Comparison of ENCODE assay signal across 1 cellular context in the genomic region with DNA sequence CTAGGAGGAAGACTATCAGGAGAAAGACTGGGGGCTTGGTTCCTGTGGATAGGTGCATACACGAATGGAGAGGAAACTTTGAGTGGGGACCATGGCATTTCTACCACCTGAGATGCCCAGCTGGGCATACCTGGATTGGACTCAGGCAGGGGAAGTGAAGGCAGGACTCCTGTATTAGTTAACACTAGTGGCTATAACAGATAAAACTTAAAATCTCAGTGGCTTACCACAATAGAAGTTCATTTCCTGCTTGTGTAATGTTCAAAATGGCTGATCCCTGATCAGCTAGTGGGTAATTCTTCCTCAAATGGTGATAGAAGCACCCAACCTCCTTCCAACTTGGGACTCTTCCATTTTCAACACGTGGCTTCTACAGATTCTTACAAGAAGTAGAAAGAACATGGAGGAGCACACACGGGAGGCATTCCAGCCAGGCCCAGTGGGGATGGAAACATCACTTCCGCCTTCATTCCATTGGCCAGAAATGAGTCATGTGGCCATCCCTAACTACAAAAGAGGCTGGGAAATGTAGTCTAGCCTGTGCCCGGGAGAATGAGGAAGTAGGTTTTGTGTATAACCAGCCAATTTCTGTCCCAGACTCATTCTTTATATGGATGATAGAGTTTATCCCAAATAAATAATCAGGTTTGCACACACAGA.
TF ChIP-seq lines count a peak whose summit lies in the region.

No MANE protein-coding gene starts in this region.

TF ChIP-seq in GM12878, 131 proteins besides CTCF, POLR2A, EP300 and RAD21 (continued from another document and continues in another):
- TF ChIP-seq, protein P1, sequence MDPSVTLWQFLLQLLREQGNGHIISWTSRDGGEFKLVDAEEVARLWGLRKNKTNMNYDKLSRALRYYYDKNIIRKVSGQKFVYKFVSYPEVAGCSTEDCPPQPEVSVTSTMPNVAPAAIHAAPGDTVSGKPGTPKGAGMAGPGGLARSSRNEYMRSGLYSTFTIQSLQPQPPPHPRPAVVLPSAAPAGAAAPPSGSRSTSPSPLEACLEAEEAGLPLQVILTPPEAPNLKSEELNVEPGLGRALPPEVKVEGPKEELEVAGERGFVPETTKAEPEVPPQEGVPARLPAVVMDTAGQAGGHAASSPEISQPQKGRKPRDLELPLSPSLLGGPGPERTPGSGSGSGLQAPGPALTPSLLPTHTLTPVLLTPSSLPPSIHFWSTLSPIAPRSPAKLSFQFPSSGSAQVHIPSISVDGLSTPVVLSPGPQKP (IDR thresholded peaks at IDR 0.05; ENCODE audit: low read depth, low read length): no peak
- TF ChIP-seq SMARCA5 (IDR thresholded peaks at IDR 0.05): no peak
- no peak for TF ChIP-seq TCF7 (IDR thresholded peaks at IDR 0.05; ENCODE audit: borderline replicate concordance)
- TF ChIP-seq, protein P2, sequence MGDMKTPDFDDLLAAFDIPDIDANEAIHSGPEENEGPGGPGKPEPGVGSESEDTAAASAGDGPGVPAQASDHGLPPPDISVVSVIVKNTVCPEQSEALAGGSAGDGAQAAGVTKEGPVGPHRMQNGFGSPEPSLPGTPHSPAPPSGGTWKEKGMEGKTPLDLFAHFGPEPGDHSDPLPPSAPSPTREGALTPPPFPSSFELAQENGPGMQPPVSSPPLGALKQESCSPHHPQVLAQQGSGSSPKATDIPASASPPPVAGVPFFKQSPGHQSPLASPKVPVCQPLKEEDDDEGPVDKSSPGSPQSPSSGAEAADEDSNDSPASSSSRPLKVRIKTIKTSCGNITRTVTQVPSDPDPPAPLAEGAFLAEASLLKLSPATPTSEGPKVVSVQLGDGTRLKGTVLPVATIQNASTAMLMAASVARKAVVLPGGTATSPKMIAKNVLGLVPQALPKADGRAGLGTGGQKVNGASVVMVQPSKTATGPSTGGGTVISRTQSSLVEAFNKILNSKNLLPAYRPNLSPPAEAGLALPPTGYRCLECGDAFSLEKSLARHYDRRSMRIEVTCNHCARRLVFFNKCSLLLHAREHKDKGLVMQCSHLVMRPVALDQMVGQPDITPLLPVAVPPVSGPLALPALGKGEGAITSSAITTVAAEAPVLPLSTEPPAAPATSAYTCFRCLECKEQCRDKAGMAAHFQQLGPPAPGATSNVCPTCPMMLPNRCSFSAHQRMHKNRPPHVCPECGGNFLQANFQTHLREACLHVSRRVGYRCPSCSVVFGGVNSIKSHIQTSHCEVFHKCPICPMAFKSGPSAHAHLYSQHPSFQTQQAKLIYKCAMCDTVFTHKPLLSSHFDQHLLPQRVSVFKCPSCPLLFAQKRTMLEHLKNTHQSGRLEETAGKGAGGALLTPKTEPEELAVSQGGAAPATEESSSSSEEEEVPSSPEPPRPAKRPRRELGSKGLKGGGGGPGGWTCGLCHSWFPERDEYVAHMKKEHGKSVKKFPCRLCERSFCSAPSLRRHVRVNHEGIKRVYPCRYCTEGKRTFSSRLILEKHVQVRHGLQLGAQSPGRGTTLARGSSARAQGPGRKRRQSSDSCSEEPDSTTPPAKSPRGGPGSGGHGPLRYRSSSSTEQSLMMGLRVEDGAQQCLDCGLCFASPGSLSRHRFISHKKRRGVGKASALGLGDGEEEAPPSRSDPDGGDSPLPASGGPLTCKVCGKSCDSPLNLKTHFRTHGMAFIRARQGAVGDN (IDR thresholded peaks at IDR 0.05): no peak
- TF ChIP-seq IKZF2 (IDR thresholded peaks at IDR 0.05): no peak
- no peak for TF ChIP-seq ZSCAN29 (IDR thresholded peaks at IDR 0.05)
- TF ChIP-seq CEBPB (IDR thresholded peaks at IDR 0.05; ENCODE audit: borderline replicate concordance in 1 of 2, low read depth in 2 of 2, low read length in 2 of 2): no peak
- TF ChIP-seq, protein P3, sequence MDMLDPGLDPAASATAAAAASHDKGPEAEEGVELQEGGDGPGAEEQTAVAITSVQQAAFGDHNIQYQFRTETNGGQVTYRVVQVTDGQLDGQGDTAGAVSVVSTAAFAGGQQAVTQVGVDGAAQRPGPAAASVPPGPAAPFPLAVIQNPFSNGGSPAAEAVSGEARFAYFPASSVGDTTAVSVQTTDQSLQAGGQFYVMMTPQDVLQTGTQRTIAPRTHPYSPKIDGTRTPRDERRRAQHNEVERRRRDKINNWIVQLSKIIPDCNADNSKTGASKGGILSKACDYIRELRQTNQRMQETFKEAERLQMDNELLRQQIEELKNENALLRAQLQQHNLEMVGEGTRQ (IDR thresholded peaks at IDR 0.05; ENCODE audit: borderline replicate concordance, low read depth, low read length): peak; percentile 69
- TF ChIP-seq JUNB (IDR thresholded peaks at IDR 0.05): no peak
- no peak for TF ChIP-seq HDAC6 (IDR thresholded peaks at IDR 0.05; ENCODE audit: unreplicated experiment)
- TF ChIP-seq ZNF207 (IDR thresholded peaks at IDR 0.05; ENCODE audit: borderline replicate concordance): no peak
- TF ChIP-seq ZBED1 (IDR thresholded peaks at IDR 0.05; ENCODE audit: borderline replicate concordance): no peak
- TF ChIP-seq TARDBP (IDR thresholded peaks at IDR 0.05; ENCODE audit: borderline replicate concordance): no peak
- no peak for TF ChIP-seq CBX3 (IDR thresholded peaks at IDR 0.05; ENCODE audit: borderline replicate concordance, low read depth)
- TF ChIP-seq, protein P4, sequence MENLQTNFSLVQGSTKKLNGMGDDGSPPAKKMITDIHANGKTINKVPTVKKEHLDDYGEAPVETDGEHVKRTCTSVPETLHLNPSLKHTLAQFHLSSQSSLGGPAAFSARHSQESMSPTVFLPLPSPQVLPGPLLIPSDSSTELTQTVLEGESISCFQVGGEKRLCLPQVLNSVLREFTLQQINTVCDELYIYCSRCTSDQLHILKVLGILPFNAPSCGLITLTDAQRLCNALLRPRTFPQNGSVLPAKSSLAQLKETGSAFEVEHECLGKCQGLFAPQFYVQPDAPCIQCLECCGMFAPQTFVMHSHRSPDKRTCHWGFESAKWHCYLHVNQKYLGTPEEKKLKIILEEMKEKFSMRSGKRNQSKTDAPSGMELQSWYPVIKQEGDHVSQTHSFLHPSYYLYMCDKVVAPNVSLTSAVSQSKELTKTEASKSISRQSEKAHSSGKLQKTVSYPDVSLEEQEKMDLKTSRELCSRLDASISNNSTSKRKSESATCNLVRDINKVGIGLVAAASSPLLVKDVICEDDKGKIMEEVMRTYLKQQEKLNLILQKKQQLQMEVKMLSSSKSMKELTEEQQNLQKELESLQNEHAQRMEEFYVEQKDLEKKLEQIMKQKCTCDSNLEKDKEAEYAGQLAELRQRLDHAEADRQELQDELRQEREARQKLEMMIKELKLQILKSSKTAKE (IDR thresholded peaks at IDR 0.05; ENCODE audit: low read depth, poor library complexity, severe bottlenecking): no peak
- peak; percentile 29 for TF ChIP-seq KLF5 (IDR thresholded peaks at IDR 0.05; ENCODE audit: partially characterized antibody)
- TF ChIP-seq RB1 (IDR thresholded peaks at IDR 0.05; ENCODE audit: borderline replicate concordance): no peak
- no peak for TF ChIP-seq TCF12 (IDR thresholded peaks at IDR 0.05; ENCODE audit: low read depth, low read length)
- TF ChIP-seq, protein P5, sequence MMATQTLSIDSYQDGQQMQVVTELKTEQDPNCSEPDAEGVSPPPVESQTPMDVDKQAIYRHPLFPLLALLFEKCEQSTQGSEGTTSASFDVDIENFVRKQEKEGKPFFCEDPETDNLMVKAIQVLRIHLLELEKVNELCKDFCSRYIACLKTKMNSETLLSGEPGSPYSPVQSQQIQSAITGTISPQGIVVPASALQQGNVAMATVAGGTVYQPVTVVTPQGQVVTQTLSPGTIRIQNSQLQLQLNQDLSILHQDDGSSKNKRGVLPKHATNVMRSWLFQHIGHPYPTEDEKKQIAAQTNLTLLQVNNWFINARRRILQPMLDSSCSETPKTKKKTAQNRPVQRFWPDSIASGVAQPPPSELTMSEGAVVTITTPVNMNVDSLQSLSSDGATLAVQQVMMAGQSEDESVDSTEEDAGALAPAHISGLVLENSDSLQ (IDR thresholded peaks at IDR 0.05): no peak
- no peak for TF ChIP-seq SREBF1 (IDR thresholded peaks at IDR 0.05; ENCODE audit: low read length)
- TF ChIP-seq, protein P6, sequence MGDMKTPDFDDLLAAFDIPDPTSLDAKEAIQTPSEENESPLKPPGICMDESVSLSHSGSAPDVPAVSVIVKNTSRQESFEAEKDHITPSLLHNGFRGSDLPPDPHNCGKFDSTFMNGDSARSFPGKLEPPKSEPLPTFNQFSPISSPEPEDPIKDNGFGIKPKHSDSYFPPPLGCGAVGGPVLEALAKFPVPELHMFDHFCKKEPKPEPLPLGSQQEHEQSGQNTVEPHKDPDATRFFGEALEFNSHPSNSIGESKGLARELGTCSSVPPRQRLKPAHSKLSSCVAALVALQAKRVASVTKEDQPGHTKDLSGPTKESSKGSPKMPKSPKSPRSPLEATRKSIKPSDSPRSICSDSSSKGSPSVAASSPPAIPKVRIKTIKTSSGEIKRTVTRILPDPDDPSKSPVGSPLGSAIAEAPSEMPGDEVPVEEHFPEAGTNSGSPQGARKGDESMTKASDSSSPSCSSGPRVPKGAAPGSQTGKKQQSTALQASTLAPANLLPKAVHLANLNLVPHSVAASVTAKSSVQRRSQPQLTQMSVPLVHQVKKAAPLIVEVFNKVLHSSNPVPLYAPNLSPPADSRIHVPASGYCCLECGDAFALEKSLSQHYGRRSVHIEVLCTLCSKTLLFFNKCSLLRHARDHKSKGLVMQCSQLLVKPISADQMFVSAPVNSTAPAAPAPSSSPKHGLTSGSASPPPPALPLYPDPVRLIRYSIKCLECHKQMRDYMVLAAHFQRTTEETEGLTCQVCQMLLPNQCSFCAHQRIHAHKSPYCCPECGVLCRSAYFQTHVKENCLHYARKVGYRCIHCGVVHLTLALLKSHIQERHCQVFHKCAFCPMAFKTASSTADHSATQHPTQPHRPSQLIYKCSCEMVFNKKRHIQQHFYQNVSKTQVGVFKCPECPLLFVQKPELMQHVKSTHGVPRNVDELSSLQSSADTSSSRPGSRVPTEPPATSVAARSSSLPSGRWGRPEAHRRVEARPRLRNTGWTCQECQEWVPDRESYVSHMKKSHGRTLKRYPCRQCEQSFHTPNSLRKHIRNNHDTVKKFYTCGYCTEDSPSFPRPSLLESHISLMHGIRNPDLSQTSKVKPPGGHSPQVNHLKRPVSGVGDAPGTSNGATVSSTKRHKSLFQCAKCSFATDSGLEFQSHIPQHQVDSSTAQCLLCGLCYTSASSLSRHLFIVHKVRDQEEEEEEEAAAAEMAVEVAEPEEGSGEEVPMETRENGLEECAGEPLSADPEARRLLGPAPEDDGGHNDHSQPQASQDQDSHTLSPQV (IDR thresholded peaks at IDR 0.05): no peak
- no peak for TF ChIP-seq ETV6 (conservative IDR thresholded peaks at IDR 0.05 in 1 of 2, IDR thresholded peaks at IDR 0.05 in 1 of 2; ENCODE audit: borderline replicate concordance in 1 of 2, low read depth in 1 of 2)
- TF ChIP-seq SIX5 (IDR thresholded peaks at IDR 0.05; ENCODE audit: low read depth, low read length, severe bottlenecking): peak; percentile 65
- 0 out of 2 replicates have a peak, but pooled peaks have one; percentile 15 for TF ChIP-seq IKZF1 (conservative IDR thresholded peaks at IDR 0.05)
- no peak for TF ChIP-seq CHD2 (IDR thresholded peaks at IDR 0.05; ENCODE audit: borderline replicate concordance, low read depth, low read length)
- TF ChIP-seq YBX1 (IDR thresholded peaks at IDR 0.05): no peak
- TF ChIP-seq MYC (IDR thresholded peaks at IDR 0.05; ENCODE audit: insufficient read depth, insufficient read length, insufficient replicate concordance, low read length, severe bottlenecking): no peak
- no peak for TF ChIP-seq BACH1 (IDR thresholded peaks at IDR 0.05; ENCODE audit: borderline replicate concordance)
- TF ChIP-seq SMAD1 (IDR thresholded peaks at IDR 0.05; ENCODE audit: low read depth, partially characterized antibody): no peak
- TF ChIP-seq SMC3 (IDR thresholded peaks at IDR 0.05; ENCODE audit: borderline replicate concordance, low read length): no peak
- no peak for TF ChIP-seq POU2F2 (IDR thresholded peaks at IDR 0.05; ENCODE audit: borderline replicate concordance, low read depth, low read length)
- TF ChIP-seq, protein P7, sequence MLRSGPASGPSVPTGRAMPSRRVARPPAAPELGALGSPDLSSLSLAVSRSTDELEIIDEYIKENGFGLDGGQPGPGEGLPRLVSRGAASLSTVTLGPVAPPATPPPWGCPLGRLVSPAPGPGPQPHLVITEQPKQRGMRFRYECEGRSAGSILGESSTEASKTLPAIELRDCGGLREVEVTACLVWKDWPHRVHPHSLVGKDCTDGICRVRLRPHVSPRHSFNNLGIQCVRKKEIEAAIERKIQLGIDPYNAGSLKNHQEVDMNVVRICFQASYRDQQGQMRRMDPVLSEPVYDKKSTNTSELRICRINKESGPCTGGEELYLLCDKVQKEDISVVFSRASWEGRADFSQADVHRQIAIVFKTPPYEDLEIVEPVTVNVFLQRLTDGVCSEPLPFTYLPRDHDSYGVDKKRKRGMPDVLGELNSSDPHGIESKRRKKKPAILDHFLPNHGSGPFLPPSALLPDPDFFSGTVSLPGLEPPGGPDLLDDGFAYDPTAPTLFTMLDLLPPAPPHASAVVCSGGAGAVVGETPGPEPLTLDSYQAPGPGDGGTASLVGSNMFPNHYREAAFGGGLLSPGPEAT (IDR thresholded peaks at IDR 0.05; ENCODE audit: low read depth): 0 out of 2 replicates have a peak, but pooled peaks have one; percentile 26
- TF ChIP-seq, protein P8, sequence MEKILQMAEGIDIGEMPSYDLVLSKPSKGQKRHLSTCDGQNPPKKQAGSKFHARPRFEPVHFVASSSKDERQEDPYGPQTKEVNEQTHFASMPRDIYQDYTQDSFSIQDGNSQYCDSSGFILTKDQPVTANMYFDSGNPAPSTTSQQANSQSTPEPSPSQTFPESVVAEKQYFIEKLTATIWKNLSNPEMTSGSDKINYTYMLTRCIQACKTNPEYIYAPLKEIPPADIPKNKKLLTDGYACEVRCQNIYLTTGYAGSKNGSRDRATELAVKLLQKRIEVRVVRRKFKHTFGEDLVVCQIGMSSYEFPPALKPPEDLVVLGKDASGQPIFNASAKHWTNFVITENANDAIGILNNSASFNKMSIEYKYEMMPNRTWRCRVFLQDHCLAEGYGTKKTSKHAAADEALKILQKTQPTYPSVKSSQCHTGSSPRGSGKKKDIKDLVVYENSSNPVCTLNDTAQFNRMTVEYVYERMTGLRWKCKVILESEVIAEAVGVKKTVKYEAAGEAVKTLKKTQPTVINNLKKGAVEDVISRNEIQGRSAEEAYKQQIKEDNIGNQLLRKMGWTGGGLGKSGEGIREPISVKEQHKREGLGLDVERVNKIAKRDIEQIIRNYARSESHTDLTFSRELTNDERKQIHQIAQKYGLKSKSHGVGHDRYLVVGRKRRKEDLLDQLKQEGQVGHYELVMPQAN (conservative IDR thresholded peaks at IDR 0.05): no peak
- TF ChIP-seq PML (IDR thresholded peaks at IDR 0.05; ENCODE audit: low read length): no peak
- no peak for TF ChIP-seq FOS (IDR thresholded peaks at IDR 0.05; ENCODE audit: borderline replicate concordance, extremely low read depth, insufficient read length)
- no peak for TF ChIP-seq MTA3 (IDR thresholded peaks at IDR 0.05; ENCODE audit: borderline replicate concordance, low read length)
- TF ChIP-seq ASH2L (IDR thresholded peaks at IDR 0.05; ENCODE audit: borderline replicate concordance, low read depth): no peak
- TF ChIP-seq, protein P9, sequence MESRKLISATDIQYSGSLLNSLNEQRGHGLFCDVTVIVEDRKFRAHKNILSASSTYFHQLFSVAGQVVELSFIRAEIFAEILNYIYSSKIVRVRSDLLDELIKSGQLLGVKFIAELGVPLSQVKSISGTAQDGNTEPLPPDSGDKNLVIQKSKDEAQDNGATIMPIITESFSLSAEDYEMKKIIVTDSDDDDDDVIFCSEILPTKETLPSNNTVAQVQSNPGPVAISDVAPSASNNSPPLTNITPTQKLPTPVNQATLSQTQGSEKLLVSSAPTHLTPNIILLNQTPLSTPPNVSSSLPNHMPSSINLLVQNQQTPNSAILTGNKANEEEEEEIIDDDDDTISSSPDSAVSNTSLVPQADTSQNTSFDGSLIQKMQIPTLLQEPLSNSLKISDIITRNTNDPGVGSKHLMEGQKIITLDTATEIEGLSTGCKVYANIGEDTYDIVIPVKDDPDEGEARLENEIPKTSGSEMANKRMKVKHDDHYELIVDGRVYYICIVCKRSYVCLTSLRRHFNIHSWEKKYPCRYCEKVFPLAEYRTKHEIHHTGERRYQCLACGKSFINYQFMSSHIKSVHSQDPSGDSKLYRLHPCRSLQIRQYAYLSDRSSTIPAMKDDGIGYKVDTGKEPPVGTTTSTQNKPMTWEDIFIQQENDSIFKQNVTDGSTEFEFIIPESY (IDR thresholded peaks at IDR 0.05): no peak
